1 cellular context compared by ENCODE assay signal in the genomic region with DNA sequence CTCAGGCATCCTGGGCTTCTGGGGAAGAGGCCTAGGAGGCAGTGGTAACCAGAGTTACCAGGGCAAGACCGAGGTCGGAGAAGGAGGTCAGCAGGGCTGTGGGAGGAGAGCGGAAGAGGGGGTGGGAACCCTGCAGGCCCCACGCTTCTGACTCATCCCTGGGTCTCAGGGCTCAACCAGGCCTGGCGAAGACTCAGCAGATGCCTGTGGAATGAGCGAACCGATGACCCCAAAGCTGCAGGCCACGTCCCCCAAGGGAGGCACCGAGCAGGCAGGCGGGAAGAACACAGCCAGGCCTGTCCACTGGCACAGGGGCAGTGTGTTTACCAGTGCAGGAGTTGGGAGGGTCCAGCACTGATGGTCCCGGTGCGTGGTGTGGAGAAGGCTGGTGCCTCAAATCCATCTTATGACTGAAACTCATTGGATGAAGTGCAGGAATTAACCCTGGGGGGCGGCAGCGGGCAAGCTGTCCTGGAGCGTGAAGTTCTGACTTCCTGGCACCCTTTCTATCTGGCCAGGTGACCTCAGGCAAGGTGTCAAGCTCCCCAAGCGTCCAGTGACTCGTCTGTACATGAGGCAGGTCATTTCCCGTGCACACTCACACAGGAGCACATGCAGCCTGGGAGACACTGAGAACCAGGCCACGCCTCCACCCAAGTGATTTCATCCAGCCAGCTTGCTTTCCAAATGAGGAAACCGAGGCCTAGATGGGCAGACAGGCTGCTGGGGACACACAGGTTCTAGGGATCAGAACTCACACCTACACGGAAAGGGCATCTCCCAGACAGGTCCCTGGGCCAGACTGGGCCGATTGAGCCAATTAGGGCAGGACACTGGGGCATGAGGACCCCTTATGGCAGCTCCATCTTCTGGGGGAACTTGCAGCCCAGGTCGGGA.
TF ChIP-seq lines count a peak whose summit lies in the region.

No MANE protein-coding gene starts in this region.

TF ChIP-seq in HCT116, 20 proteins besides CTCF, POLR2A, EP300 and RAD21 (continued from another document):
- TF ChIP-seq, protein P1, sequence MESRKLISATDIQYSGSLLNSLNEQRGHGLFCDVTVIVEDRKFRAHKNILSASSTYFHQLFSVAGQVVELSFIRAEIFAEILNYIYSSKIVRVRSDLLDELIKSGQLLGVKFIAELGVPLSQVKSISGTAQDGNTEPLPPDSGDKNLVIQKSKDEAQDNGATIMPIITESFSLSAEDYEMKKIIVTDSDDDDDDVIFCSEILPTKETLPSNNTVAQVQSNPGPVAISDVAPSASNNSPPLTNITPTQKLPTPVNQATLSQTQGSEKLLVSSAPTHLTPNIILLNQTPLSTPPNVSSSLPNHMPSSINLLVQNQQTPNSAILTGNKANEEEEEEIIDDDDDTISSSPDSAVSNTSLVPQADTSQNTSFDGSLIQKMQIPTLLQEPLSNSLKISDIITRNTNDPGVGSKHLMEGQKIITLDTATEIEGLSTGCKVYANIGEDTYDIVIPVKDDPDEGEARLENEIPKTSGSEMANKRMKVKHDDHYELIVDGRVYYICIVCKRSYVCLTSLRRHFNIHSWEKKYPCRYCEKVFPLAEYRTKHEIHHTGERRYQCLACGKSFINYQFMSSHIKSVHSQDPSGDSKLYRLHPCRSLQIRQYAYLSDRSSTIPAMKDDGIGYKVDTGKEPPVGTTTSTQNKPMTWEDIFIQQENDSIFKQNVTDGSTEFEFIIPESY (IDR thresholded peaks at IDR 0.05; ENCODE audit: extremely low read depth, insufficient replicate concordance, low read length) = no peak
- no peak for TF ChIP-seq CEBPB (IDR thresholded peaks at IDR 0.05; ENCODE audit: low read depth)
